In genomic region chr3:141486416-141486734, GRCh38 we compare ENCODE assay signal across 8 cellular contexts. TPM values are rescaled to one million over a fixed set of nuclear protein-coding genes. Genes with fewer than 3 reads are reported as not detected.
DNase-seq lines count a peak whose midpoint lies in the region; ATAC-seq, FAIRE-seq and TF ChIP-seq lines count a peak whose summit lies in the region.

No MANE protein-coding gene starts in this region.

- H2AFZ ChIP-seq in SU-DHL-6 (ENCODE audit: low read depth, low read length, severe bottlenecking) = peak overlapping the region; percentile 92

- H3K4me3 ChIP-seq in SU-DHL-6 (ENCODE audit: insufficient read depth, low read length, poor library complexity, severe bottlenecking) (peak overlapping the region; percentile 38), fibroblast of mammary gland (ENCODE audit: control insufficient read depth, low read depth, low read length) (peak overlapping the region; percentile 51)

- peaks cover 32% of the 10 kb centered on the region for H3K79me2 ChIP-seq in SU-DHL-6 (ENCODE audit: insufficient read depth, low read length)

- H3K4me2 ChIP-seq in SU-DHL-6 (ENCODE audit: low read depth, low read length, poor library complexity, severe bottlenecking) = peak overlapping the region; percentile 75

- no peaks in the 10 kb centered on the region for H3K27me3 ChIP-seq in SU-DHL-6 (ENCODE audit: low read length)

- ATAC-seq in HG03354 (IDR thresholded peaks at IDR 0.05; ENCODE audit: poor library complexity, severe bottlenecking, unreplicated experiment) = no peak
- ATAC-seq in HG02970 (IDR thresholded peaks at IDR 0.05; ENCODE audit: low FRiP score, unreplicated experiment) = no peak

- H3F3A ChIP-seq in SU-DHL-6 (ENCODE audit: insufficient read depth) = peaks cover 25% of the 10 kb centered on the region

- H4K20me1 ChIP-seq in SU-DHL-6 (ENCODE audit: low read depth, low read length) = 0 out of 2 replicates have a peak, but pooled peaks cover 3% of the 10 kb centered on the region

- DNase-seq in H54 (ENCODE audit: insufficient read length, low spot score) (peak; percentile 66), fibroblast of mammary gland (ENCODE audit: low read depth) (no peak), pulmonary artery endothelial cell (ENCODE audit: low read depth, low spot score) (peak; percentile 5), NCI-H510A treated with DMSO at 0.1 percent for 48 hours (lab: John Stamatoyannopoulos, UW) (no peak)
- no peak for DNase-seq in stimulated activated CD4-positive, alpha-beta T cell treated with anti-CD3 and anti-CD28 coated beads, Interleukin-4, amount 100 ng/mL, for 4 hours

- H3K27ac ChIP-seq in SU-DHL-6 (ENCODE audit: low read depth, low read length) = no peak overlapping the region

- TF ChIP-seq CTCF in SU-DHL-6 (IDR thresholded peaks at IDR 0.05; ENCODE audit: insufficient read depth, low read length, poor library complexity, severe bottlenecking) (no peak), fibroblast of mammary gland (conservative IDR thresholded peaks at IDR 0.05; ENCODE audit: control insufficient read depth, insufficient read depth, low read depth, low read length) (no peak)

- no peaks in the 10 kb centered on the region for H3K36me3 ChIP-seq in SU-DHL-6 (ENCODE audit: low read length)

- H3K9me3 ChIP-seq in SU-DHL-6 (ENCODE audit: insufficient read depth, low read length) = no peaks in the 10 kb centered on the region

- no peak for TF ChIP-seq POLR2A in H54 (IDR thresholded peaks at IDR 0.05; ENCODE audit: low read depth, low read length)

- FAIRE-seq in H54 (lab: Jason Lieb, UNC) = no peak

- H3K9me2 ChIP-seq in SU-DHL-6 (replicated peaks; ENCODE audit: insufficient read depth, low read length) = no peaks in the 10 kb centered on the region

- peak overlapping the region; percentile 38; the same call in 1 of the 2 replicates for H3K9ac ChIP-seq in SU-DHL-6 (ENCODE audit: low read length)

RNA-seq across cellular contexts. Expression of gene RASA2, which starts 0.5 kb away (rescaled TPM):
- 15.9 and 16.5 TPM in 2 replicates for total RNA-seq in pulmonary artery endothelial cell

Comparison
In these comparisons a context has a peak if more than half of its experiments do, and no peak if none do; other contexts are left out.
1. DNase-seq: peak in H54 (single experiment) and pulmonary artery endothelial cell (single experiment); none in fibroblast of mammary gland (single experiment), NCI-H510A treated with DMSO at 0.1 percent for 48 hours (single experiment) and stimulated activated CD4-positive, alpha-beta T cell treated with anti-CD3 and anti-CD28 coated beads, Interleukin-4, amount 100 ng/mL, for 4 hours (0 of 2).